Comparison of ENCODE assay signal across 9 cellular contexts in genomic region chr14:24369463-24369862, GRCh38. TPM values are rescaled to one million over a fixed set of nuclear protein-coding genes. Genes with fewer than 3 reads are reported as not detected.
DNase-seq lines count a peak whose midpoint lies in the region; ATAC-seq and TF ChIP-seq lines count a peak whose summit lies in the region.
"Had no signal": no experiment of that assay in that cellular context is flagged by ENCODE, and none has a peak within 500 bp of the region (broad histone marks: within the 10 kb centered on the region; RNA-seq: fewer than 3 reads in every experiment).

No MANE protein-coding gene starts in this region.

- no peak overlapping the region for H3K27ac Mint-ChIP-seq in CD4-positive, alpha-beta memory T cell

- no peaks in the 10 kb centered on the region for H3K36me3 ChIP-seq in CD4-positive, alpha-beta memory T cell (ENCODE audit: insufficient read depth, low read length)
- peaks cover 0 to 29% of the 10 kb centered on the region in 2 donors for H3K36me3 ChIP-seq in gastroesophageal sphincter
- peaks cover 15 to 48% (median 16%) of the 10 kb centered on the region in 4 donors for H3K36me3 ChIP-seq in sigmoid colon

- H3K27me3 Mint-ChIP-seq in CD4-positive, alpha-beta memory T cell = peaks cover 29 to 32% of the 10 kb centered on the region in 2 donors

- no peak for ATAC-seq in gastroesophageal sphincter
- no peak for ATAC-seq in GM21526 (IDR thresholded peaks at IDR 0.05; ENCODE audit: low FRiP score, unreplicated experiment)

- WGBS in gastroesophageal sphincter (ENCODE audit: low coverage in 1 of 2), 2 donors = 65% methylated on average over 7 of the region's 20 CpGs; no CpG with 5 or more reads in 1 of the 2 donors
- 88 to 92% methylated on average over 20 of the region's 20 CpGs for WGBS in sigmoid colon, 2 donors

- no peak overlapping the region for H3K4me3 ChIP-seq in CD4-positive, alpha-beta memory T cell (ENCODE audit: low read length in 2 of 2)
- H3K4me3 ChIP-seq in WI38 (ENCODE audit: low read depth, low read length) = peak overlapping the region; percentile 94
- peak overlapping the region in 1 of 2 donors; percentile 85 for H3K4me3 ChIP-seq in gastroesophageal sphincter
- H3K4me3 ChIP-seq in sigmoid colon = peak overlapping the region in 3 of 4 donors; percentile 69 to 90 (median 88)

- no peak for TF ChIP-seq CTCF in WI38 (IDR thresholded peaks at IDR 0.05; ENCODE audit: low read depth, low read length)
- TF ChIP-seq CTCF in gastroesophageal sphincter (IDR thresholded peaks at IDR 0.05) = no peak
- no peak for TF ChIP-seq CTCF in sigmoid colon (IDR thresholded peaks at IDR 0.05)

- intact Hi-C loops in CD4-positive, alpha-beta memory T cell (cut with micrococcal nuclease) = loop anchor here (10.0 kb wide), 1 partner anchor 305 kb away; no protein-coding TSS in a partner anchor
- intact Hi-C loops in sigmoid colon (cut with DNase I) = loop anchor here (5.0 kb wide), 1 partner anchor 227 kb away; the partner anchor contains the start of gene EMC9

- H3K9me3 Mint-ChIP-seq in CD4-positive, alpha-beta memory T cell = no peaks in the 10 kb centered on the region

- no peak overlapping the region for H3K27ac ChIP-seq in CD4-positive, alpha-beta memory T cell (ENCODE audit: low read depth, low read length)
- H3K27ac ChIP-seq in gastroesophageal sphincter = peak overlapping the region; percentile 95 to 99 (median 97)
- peak overlapping the region; percentile 91 to 99 (median 98) for H3K27ac ChIP-seq in sigmoid colon

- CTCF ChIA-PET in CD4-positive, alpha-beta memory T cell (lab: Charles Lee; ENCODE audit: partially characterized antibody) = interaction anchor here (1.0 kb wide), 1 partner anchor 68 kb away, joined by 3 read pairs; no protein-coding TSS in a partner anchor

- POLR2A ChIA-PET in CD4-positive, alpha-beta memory T cell (lab: Charles Lee; ENCODE audit: partially characterized antibody) = no interaction called here

- H3K4me3 Mint-ChIP-seq in CD4-positive, alpha-beta memory T cell = peak overlapping the region in 5 of 8 donors; percentile 6 to 64 (median 48)

- peaks cover 35% of the 10 kb centered on the region for H3K4me1 ChIP-seq in CD4-positive, alpha-beta memory T cell (ENCODE audit: insufficient read depth, low read length)
- H3K4me1 ChIP-seq in gastroesophageal sphincter (peaks cover 0 to 82% (median 19%) of the 10 kb centered on the region in 3 donors), sigmoid colon (peaks cover 0 to 64% (median 41%) of the 10 kb centered on the region in 4 donors)

- TF ChIP-seq EP300 in gastroesophageal sphincter (IDR thresholded peaks at IDR 0.05) = no peak
- TF ChIP-seq EP300 in sigmoid colon (IDR thresholded peaks at IDR 0.05) = no peak

- no peaks in the 10 kb centered on the region for H3K9me3 ChIP-seq in CD4-positive, alpha-beta memory T cell (ENCODE audit: control insufficient read depth in 1 of 2, low read length in 2 of 2)
- H3K9me3 ChIP-seq in gastroesophageal sphincter = no peaks in the 10 kb centered on the region
- H3K9me3 ChIP-seq in sigmoid colon = no peaks in the 10 kb centered on the region

- H3K36me3 Mint-ChIP-seq in CD4-positive, alpha-beta memory T cell = no peaks in the 10 kb centered on the region

- H3K4me1 Mint-ChIP-seq in CD4-positive, alpha-beta memory T cell = peaks cover 15 to 31% (median 22%) of the 10 kb centered on the region in 4 donors

- TF ChIP-seq POLR2A in gastroesophageal sphincter (IDR thresholded peaks at IDR 0.05) = no peak
- TF ChIP-seq POLR2A in sigmoid colon (IDR thresholded peaks at IDR 0.05) = no peak

- peaks cover 29% of the 10 kb centered on the region for H3K27me3 ChIP-seq in CD4-positive, alpha-beta memory T cell (ENCODE audit: insufficient read depth, low read length)
- no peaks in the 10 kb centered on the region for H3K27me3 ChIP-seq in gastroesophageal sphincter
- no peaks in the 10 kb centered on the region for H3K27me3 ChIP-seq in sigmoid colon

- no peak for DNase-seq in CD4-positive, alpha-beta memory T cell
- DNase-seq in sigmoid colon (no peak), islet precursor cell (no peak)
- no peak for DNase-seq in effector CD8-positive, alpha-beta T cell (lab: John Stamatoyannopoulos, UW)
- no peak for DNase-seq in stimulated activated CD8-positive, alpha-beta memory T cell treated with anti-CD3 and anti-CD28 coated beads, Interleukin-4, amount 100 ng/mL, for 48 hours

RNA-seq across cellular contexts. Expression of gene NFATC4, which starts 1.5 kb away (rescaled TPM):
- total RNA-seq in CD4-positive, alpha-beta memory T cell = not detected
- polyA plus RNA-seq in CD4-positive, alpha-beta memory T cell = not detected
- total RNA-seq in gastroesophageal sphincter (10 to 100 TPM; 33.5 to 63.5 (median 57.9) TPM), sigmoid colon (100 to 1,000 TPM in 1 of 4 donors, 10 to 100 TPM in 3; 29.6 to 120 (median 67.3) TPM)
- 10 to 100 TPM; 10.4 to 45.1 (median 15.6) TPM for polyA plus RNA-seq in sigmoid colon

RNA-seq across cellular contexts. Expression of gene NYNRIN, which starts 29.3 kb away (rescaled TPM):
- under 1 TPM in 1 of 2 experiments, not detected in 1; 0.32 TPM for total RNA-seq in CD4-positive, alpha-beta memory T cell
- under 1 TPM in 1 of 2 donors, not detected in 1; 0.02 TPM for polyA plus RNA-seq in CD4-positive, alpha-beta memory T cell
- total RNA-seq in gastroesophageal sphincter = 10 to 100 TPM in 2 of 4 donors, 1 to 10 TPM in 2; 6.9 to 19.9 (median 11.5) TPM
- total RNA-seq in sigmoid colon = 10 to 100 TPM in 1 of 4 donors, 1 to 10 TPM in 3; 6.8 to 17.4 (median 7.0) TPM
- polyA plus RNA-seq in sigmoid colon = 1 to 10 TPM in 1 of 3 donors, under 1 TPM in 2; 0.60 to 6.5 (median 0.92) TPM

RNA-seq across cellular contexts. Expression of gene RIPK3, which starts 29.7 kb away (rescaled TPM):
- total RNA-seq in CD4-positive, alpha-beta memory T cell = 10 to 100 TPM; 63.0 to 63.5 TPM
- 10 to 100 TPM in 1 of 2 donors, 1 to 10 TPM in 1; 6.2 to 16.7 TPM for polyA plus RNA-seq in CD4-positive, alpha-beta memory T cell
- total RNA-seq in gastroesophageal sphincter (1 to 10 TPM; 3.1 to 8.9 (median 3.9) TPM), sigmoid colon (10 to 100 TPM in 1 of 4 donors, 1 to 10 TPM in 3; 2.6 to 12.5 (median 3.7) TPM)
- 10 to 100 TPM; 28.8 to 66.4 (median 43.5) TPM for polyA plus RNA-seq in sigmoid colon
- total RNA-seq: NCI-H460 had no signal

RNA-seq across cellular contexts. Expression of gene ADCY4, which starts 34.6 kb away (rescaled TPM):
- total RNA-seq in CD4-positive, alpha-beta memory T cell = 1 to 10 TPM; 7.1 to 8.1 TPM
- under 1 TPM; 0.48 to 0.62 TPM for polyA plus RNA-seq in CD4-positive, alpha-beta memory T cell
- total RNA-seq in gastroesophageal sphincter (10 to 100 TPM; 13.3 to 40.5 (median 22.6) TPM), sigmoid colon (10 to 100 TPM in 3 of 4 donors, 1 to 10 TPM in 1; 8.1 to 36.0 (median 17.7) TPM)
- 10 to 100 TPM in 1 of 3 donors, 1 to 10 TPM in 2; 1.4 to 16.5 (median 2.4) TPM for polyA plus RNA-seq in sigmoid colon

RNA-seq across cellular contexts. Expression of gene LTB4R, which starts 58.2 kb away (rescaled TPM):
- 10 to 100 TPM; 19.5 to 20.0 TPM for total RNA-seq in CD4-positive, alpha-beta memory T cell
- polyA plus RNA-seq in CD4-positive, alpha-beta memory T cell = 10 to 100 TPM in 1 of 2 donors, 1 to 10 TPM in 1; 9.6 to 10.6 TPM
- total RNA-seq in gastroesophageal sphincter (1 to 10 TPM; 3.0 to 4.2 (median 3.4) TPM), sigmoid colon (1 to 10 TPM; 2.1 to 4.2 (median 2.9) TPM)
- polyA plus RNA-seq in sigmoid colon = 1 to 10 TPM in 2 of 3 donors, under 1 TPM in 1; 0.60 to 9.8 (median 2.1) TPM

Comparison
In these comparisons a context has a peak if more than half of its experiments do, and no peak if none do; other contexts are left out.
1. H3K4me3 ChIP-seq: peak in WI38 (single experiment) and sigmoid colon (3 of 4); none in CD4-positive, alpha-beta memory T cell (0 of 2).
2. RNA of gene NFATC4, which starts 1.5 kb away (total RNA-seq): 29.6 to 120 TPM in sigmoid colon and 33.5 to 63.5 TPM in gastroesophageal sphincter; not detected in CD4-positive, alpha-beta memory T cell; every median in the first group is over 10 times any median in the second.
3. RNA of gene NYNRIN, which starts 29.3 kb away (total RNA-seq): 6.9 to 19.9 TPM in gastroesophageal sphincter and 6.8 to 17.4 TPM in sigmoid colon; 0.32 TPM in CD4-positive, alpha-beta memory T cell; every median in the first group is over 4 times any median in the second.
4. RNA of gene RIPK3, which starts 29.7 kb away (total RNA-seq): 63.0 to 63.5 TPM in CD4-positive, alpha-beta memory T cell; 3.1 to 8.9 TPM in gastroesophageal sphincter and 2.6 to 12.5 TPM in sigmoid colon; every median in the first group is over 4 times any median in the second.